Comparison of ENCODE assay signal across 17 cellular contexts in genomic region chr11:69055212-69055586, GRCh38. TPM values are rescaled to one million over a fixed set of nuclear protein-coding genes. Genes with fewer than 3 reads are reported as not detected.
A peak's percentile ranks its signal among the peaks of the same experiment; 100 is the strongest.
DNase-seq lines count a peak whose midpoint lies in the region; ATAC-seq and TF ChIP-seq lines count a peak whose summit lies in the region.
"Had no signal": no experiment of that assay in that cellular context is flagged by ENCODE, and none has a peak within 500 bp of the region (broad histone marks: within the 10 kb centered on the region; RNA-seq: fewer than 3 reads in every experiment).

No MANE protein-coding gene starts in this region.

- H3K36me3 ChIP-seq in H7 (replicated peaks; ENCODE audit: control insufficient read depth, insufficient read depth, low read length): peaks cover 1% of the 10 kb centered on the region
- no peaks in the 10 kb centered on the region for H3K36me3 ChIP-seq in SU-DHL-6 (ENCODE audit: low read length)
- H3K36me3 ChIP-seq in right lobe of liver: peaks cover 0 to 24% (median 3%) of the 10 kb centered on the region in 4 donors

- H3K9me3 Mint-ChIP-seq in stimulated activated naive B cell treated with anti-CD40 and anti-IgM and Interleukin-4, amounts not matched to agents 10 μg/mL and 1 μg/mL and 100 μg/mL, for 72 hours: peaks cover 1 to 3% of the 10 kb centered on the region in 2 donors
- H3K9me3 Mint-ChIP-seq: activated T-helper 1 cell treated with anti-CD3 and anti-CD28 coated beads, Interleukin-12 subunit alpha, Interleukin-12 subunit beta, Interleukin-2, Interleukin-4 antibody, amounts not matched to agents 30 ng/mL and 10 ng/mL and 1 ng/mL, durations not matched to agents 14 hours and 24 hours and 36 hours had no signal

- peak overlapping the region; percentile 55 for H3K4me2 ChIP-seq in SU-DHL-6 (ENCODE audit: low read depth, low read length, poor library complexity, severe bottlenecking)

- H3K4me3 ChIP-seq in H7 (ENCODE audit: insufficient read depth, low read depth, low read length) (no peak overlapping the region), SU-DHL-6 (ENCODE audit: insufficient read depth, low read length, poor library complexity, severe bottlenecking) (no peak overlapping the region), right lobe of liver (peak overlapping the region in 1 of 3 donors; percentile 23)
- H3K4me3 ChIP-seq: left ventricle myocardium inferior, sigmoid colon, tibial artery had no signal

- TF ChIP-seq CTCF in SU-DHL-6 (IDR thresholded peaks at IDR 0.05; ENCODE audit: insufficient read depth, low read length, poor library complexity, severe bottlenecking) (no peak), right lobe of liver (IDR thresholded peaks at IDR 0.05) (no peak), GM10266 (IDR thresholded peaks at IDR 0.05; ENCODE audit: control insufficient read depth, insufficient read depth, low read depth, missing control alignments) (no peak)

- no peak for TF ChIP-seq POLR2A in right lobe of liver (IDR thresholded peaks at IDR 0.05)

- no peaks in the 10 kb centered on the region for H4K20me1 ChIP-seq in SU-DHL-6 (ENCODE audit: low read depth, low read length)

- peak; percentile 63 to 74 (median 67) for ATAC-seq in right lobe of liver
- ATAC-seq in stimulated activated naive B cell treated with anti-CD40 and anti-IgM and Interleukin-4, amounts not matched to agents 10 μg/mL and 1 μg/mL and 100 μg/mL, for 72 hours (replicated peaks): no peak

- H2AFZ ChIP-seq in SU-DHL-6 (ENCODE audit: low read depth, low read length, severe bottlenecking): no peak overlapping the region

- peaks cover 0 to 61% (median 27%) of the 10 kb centered on the region in 4 donors for H3K4me1 ChIP-seq in right lobe of liver

- H3K27me3 Mint-ChIP-seq in stimulated activated naive B cell treated with anti-CD40 and anti-IgM and Interleukin-4, amounts not matched to agents 10 μg/mL and 1 μg/mL and 100 μg/mL, for 72 hours: no peaks in the 10 kb centered on the region
- H3K27me3 Mint-ChIP-seq: activated naive CD8-positive, alpha-beta T cell had no signal

- H3K4me1 Mint-ChIP-seq in stimulated activated naive B cell treated with anti-CD40 and anti-IgM and Interleukin-4, amounts not matched to agents 10 μg/mL and 1 μg/mL and 100 μg/mL, for 72 hours: peaks cover 46 to 75% of the 10 kb centered on the region in 2 donors

- no peaks in the 10 kb centered on the region for H3K9me2 ChIP-seq in SU-DHL-6 (replicated peaks; ENCODE audit: insufficient read depth, low read length)

- no peaks in the 10 kb centered on the region for H3K27me3 ChIP-seq in H7 (ENCODE audit: control insufficient read depth, insufficient read depth, low read length)
- H3K27me3 ChIP-seq in SU-DHL-6 (ENCODE audit: low read length): no peaks in the 10 kb centered on the region
- H3K27me3 ChIP-seq in right lobe of liver: no peaks in the 10 kb centered on the region
- H3K27me3 ChIP-seq: sigmoid colon, tibial artery had no signal

- peak overlapping the region; percentile 96 for H3K27ac ChIP-seq in SU-DHL-6 (ENCODE audit: low read depth, low read length)
- peak overlapping the region in 2 of 3 donors; percentile 79 to 80 for H3K27ac ChIP-seq in right lobe of liver

- peaks cover 51 to 64% of the 10 kb centered on the region in 2 donors for H3K36me3 Mint-ChIP-seq in stimulated activated naive B cell treated with anti-CD40 and anti-IgM and Interleukin-4, amounts not matched to agents 10 μg/mL and 1 μg/mL and 100 μg/mL, for 72 hours
- H3K36me3 Mint-ChIP-seq: activated naive CD8-positive, alpha-beta T cell had no signal

- H3K4me3 Mint-ChIP-seq in stimulated activated naive B cell treated with anti-CD40 and anti-IgM and Interleukin-4, amounts not matched to agents 10 μg/mL and 1 μg/mL and 100 μg/mL, for 72 hours: peak overlapping the region in 1 of 2 donors; percentile 9
- H3K4me3 Mint-ChIP-seq: activated naive CD8-positive, alpha-beta T cell; activated T-helper 1 cell treated with anti-CD3 and anti-CD28 coated beads, Interleukin-12 subunit alpha, Interleukin-12 subunit beta, Interleukin-2, Interleukin-4 antibody, amounts not matched to agents 30 ng/mL and 10 ng/mL and 1 ng/mL, durations not matched to agents 14 hours and 24 hours and 36 hours had no signal

- H3K9ac ChIP-seq in SU-DHL-6 (ENCODE audit: low read length): peak overlapping the region; percentile 51; the same call in 1 of the 2 replicates

- H3K79me2 ChIP-seq in SU-DHL-6 (ENCODE audit: insufficient read depth, low read length): peaks cover 32% of the 10 kb centered on the region

- peak overlapping the region; percentile 81 for H3K27ac Mint-ChIP-seq in stimulated activated naive B cell treated with anti-CD40 and anti-IgM and Interleukin-4, amounts not matched to agents 10 μg/mL and 1 μg/mL and 100 μg/mL, for 72 hours
- H3K27ac Mint-ChIP-seq: activated naive CD8-positive, alpha-beta T cell; activated T-helper 1 cell treated with anti-CD3 and anti-CD28 coated beads, Interleukin-12 subunit alpha, Interleukin-12 subunit beta, Interleukin-2, Interleukin-4 antibody, amounts not matched to agents 30 ng/mL and 10 ng/mL and 1 ng/mL, durations not matched to agents 14 hours and 24 hours and 36 hours had no signal

- DNase-seq in H7 (peak; percentile 50), right lobe of liver (peak; percentile 55 to 89 (median 85)), cerebellum (ENCODE audit: low spot score) (no peak), iPS-NIHi11 (ENCODE audit: low spot score) (no peak), nucleus accumbens (lab: John Stamatoyannopoulos, UW) (no peak), GM10266 (ENCODE audit: extremely low spot score) (no peak)
- no peak for DNase-seq in stimulated activated naive B cell treated with anti-CD40 and anti-IgM and Interleukin-4, amounts not matched to agents 10 μg/mL and 1 μg/mL and 100 μg/mL, for 72 hours
- DNase-seq: activated CD4-positive, CD25-positive, alpha-beta regulatory T cell treated with anti-CD3 and anti-CD28 coated beads, Interleukin-2, amount 50 U/mL, for 72 hours; activated CD8-positive, alpha-beta memory T cell treated with anti-CD3 and anti-CD28 coated beads for 24 hours; left ventricle myocardium inferior; NCI-H510A; sigmoid colon; tibial artery had no signal

- H3K9me3 ChIP-seq in SU-DHL-6 (ENCODE audit: insufficient read depth, low read length) (no peaks in the 10 kb centered on the region), right lobe of liver (no peaks in the 10 kb centered on the region)
- H3K9me3 ChIP-seq: left ventricle myocardium inferior, sigmoid colon, tibial artery had no signal

- intact Hi-C loops in right lobe of liver (cut with DNase I): loop anchor here in 1 of 2 donors (10.0 kb wide), 1 partner anchor 140 kb away; no protein-coding TSS in a partner anchor

- 22% methylated on average over 10 of the region's 21 CpGs for WGBS in right lobe of liver (ENCODE audit: insufficient coverage, low coverage, low lambda C conversion rate, missing lambda C conversion rate)

- peaks cover 16% of the 10 kb centered on the region for H3F3A ChIP-seq in SU-DHL-6 (ENCODE audit: insufficient read depth)

RNA-seq across cellular contexts. Expression of gene TPCN2, which starts 6.5 kb away (rescaled TPM):
- 11.8 and 13.2 TPM in 2 replicates for total RNA-seq in H7 (2014; rRNA removed; shearing (Covaris generic))
- total RNA-seq in right lobe of liver: 10 to 100 TPM; 10.7 to 27.2 (median 15.6) TPM
- total RNA-seq in cerebellum: 14.2 TPM

RNA-seq across cellular contexts. Expression of gene MRGPRF, which starts 42.2 kb away (rescaled TPM):
- 6.5 and 7.6 TPM in 2 replicates for total RNA-seq in H7 (2014; rRNA removed; shearing (Covaris generic))
- total RNA-seq in right lobe of liver (1 to 10 TPM; 1.6 to 3.4 (median 2.0) TPM), cerebellum (2.0 TPM)
- total RNA-seq: activated T-helper 1 cell treated with anti-CD3 and anti-CD28 coated beads, Interleukin-12 subunit alpha, Interleukin-12 subunit beta, Interleukin-2, Interleukin-4 antibody, amounts not matched to agents 30 ng/mL and 10 ng/mL and 1 ng/mL, durations not matched to agents 14 hours and 24 hours and 36 hours; HT1080 had no signal

Comparison
In these comparisons a context has a peak if more than half of its experiments do, and no peak if none do; other contexts are left out.
1. DNase-seq: peak in H7 (single experiment) and right lobe of liver (3 of 3); none in stimulated activated naive B cell treated with anti-CD40 and anti-IgM and Interleukin-4, amounts not matched to agents 10 μg/mL and 1 μg/mL and 100 μg/mL, for 72 hours (single experiment), cerebellum (single experiment), iPS-NIHi11 (single experiment), nucleus accumbens (0 of 56) and GM10266 (single experiment).
2. ATAC-seq: peak in right lobe of liver (4 of 4); none in stimulated activated naive B cell treated with anti-CD40 and anti-IgM and Interleukin-4, amounts not matched to agents 10 μg/mL and 1 μg/mL and 100 μg/mL, for 72 hours (0 of 2).